Comparison of ENCODE assay signal across 10 cellular contexts in the genomic region with DNA sequence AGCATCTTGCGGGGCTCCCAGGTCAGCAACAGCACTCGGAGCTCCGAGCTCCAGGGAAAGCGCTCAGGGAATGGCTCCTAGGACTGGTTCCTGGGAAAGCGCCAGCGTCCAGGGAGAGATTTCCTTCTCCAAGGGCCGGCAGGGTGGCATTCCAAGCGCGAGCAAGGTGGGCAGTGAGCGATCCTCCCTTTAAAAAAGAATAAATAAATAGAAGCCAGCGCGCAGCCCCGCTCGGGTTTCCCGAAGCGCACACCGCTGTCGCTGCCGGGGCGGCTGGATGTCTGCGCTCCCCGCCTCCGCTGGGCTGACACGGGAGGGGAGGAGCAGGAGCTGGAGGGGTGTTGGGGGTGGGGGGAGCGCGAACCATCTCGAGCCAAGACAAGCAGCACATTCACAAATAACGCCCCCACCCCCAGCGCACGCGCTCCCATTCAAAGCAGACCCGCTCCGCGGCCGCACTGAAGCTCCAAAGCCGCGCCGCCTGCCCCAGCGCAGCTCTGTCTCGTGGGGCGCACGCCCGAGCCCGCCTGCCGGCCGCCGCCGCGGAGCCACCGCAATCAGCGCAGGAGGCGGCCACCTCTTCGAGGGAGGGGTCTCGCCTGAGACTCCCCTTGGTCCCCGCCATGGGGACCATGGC.
DNase-seq lines count a peak whose midpoint lies in the region; ATAC-seq and TF ChIP-seq lines count a peak whose summit lies in the region.
"Had no signal": no experiment of that assay in that cellular context is flagged by ENCODE, and none has a peak within 500 bp of the region (broad histone marks: within the 10 kb centered on the region; RNA-seq: fewer than 3 reads in every experiment).

No MANE protein-coding gene starts in this region.

- TF ChIP-seq CTCF in GM06990 (IDR thresholded peaks at IDR 0.05; ENCODE audit: insufficient read depth, low read length, poor library complexity, severe bottlenecking): no peak
- TF ChIP-seq CTCF in hepatocyte (IDR thresholded peaks at IDR 0.05; ENCODE audit: poor library complexity): no peak
- no peak for TF ChIP-seq CTCF in prostate gland (IDR thresholded peaks at IDR 0.05)

- H3K27me3 ChIP-seq in GM06990 (replicated peaks; ENCODE audit: control insufficient read depth, insufficient read depth, low read length): no peaks in the 10 kb centered on the region
- H3K27me3 ChIP-seq in NT2/D1 (ENCODE audit: insufficient read depth, insufficient read length): peaks cover 61% of the 10 kb centered on the region
- peaks cover 68% of the 10 kb centered on the region for H3K27me3 ChIP-seq in hepatocyte
- peaks cover 11% of the 10 kb centered on the region for H3K27me3 ChIP-seq in prostate gland (replicated peaks; ENCODE audit: insufficient read depth)

- intact Hi-C loops in prostate gland (cut with DNase I): no loop called here

- H3K36me3 ChIP-seq in GM06990 (ENCODE audit: control insufficient read depth, insufficient read depth, low read length) (no peaks in the 10 kb centered on the region), NT2/D1 (ENCODE audit: insufficient read depth, insufficient read length, low read length) (no peaks in the 10 kb centered on the region), hepatocyte (replicated peaks; ENCODE audit: insufficient read depth, low read depth) (no peaks in the 10 kb centered on the region), prostate gland (no peaks in the 10 kb centered on the region)

- no peaks in the 10 kb centered on the region for H3K79me2 ChIP-seq in hepatocyte

- no peaks in the 10 kb centered on the region for H3K9me2 ChIP-seq in hepatocyte (replicated peaks; ENCODE audit: insufficient read depth)

- peak overlapping the region; percentile 98 for H3K4me2 ChIP-seq in hepatocyte

- H3K27ac ChIP-seq in hepatocyte (no peak overlapping the region), prostate gland (no peak overlapping the region)

- TF ChIP-seq POLR2A in prostate gland (IDR thresholded peaks at IDR 0.05): no peak

- under 1% methylated on average over 49 of the region's 55 CpGs for WGBS in hepatocyte (ENCODE audit: low lambda C conversion rate, missing lambda C conversion rate)
- under 1% methylated on average over 37 of the region's 55 CpGs for WGBS in prostate gland

- H3K9ac ChIP-seq in NT2/D1 (ENCODE audit: insufficient read length, low read depth): peak overlapping the region; percentile 74

- DNase-seq in GM06990 (ENCODE audit: extremely low read depth, insufficient read length) (peak; percentile 9), NT2/D1 (ENCODE audit: low read depth, low spot score) (no peak), hepatocyte (ENCODE audit: low spot score) (peak; percentile 53), prostate gland (ENCODE audit: low spot score) (no peak), SHP77 treated with DMSO at 0.1 percent for 48 hours (lab: John Stamatoyannopoulos, UW) (no peak), NCI-H2029 treated with DMSO at 0.1 percent for 48 hours (lab: John Stamatoyannopoulos, UW) (no peak)
- DNase-seq: activated CD4-positive, alpha-beta memory T cell treated with anti-CD3 and anti-CD28 coated beads for 36 hours; DND-41 had no signal

- H3K4me1 ChIP-seq in NT2/D1 (ENCODE audit: insufficient read depth, insufficient read length): peaks cover 2% of the 10 kb centered on the region
- H3K4me1 ChIP-seq in hepatocyte (ENCODE audit: insufficient read depth): peaks cover 11% of the 10 kb centered on the region
- no peaks in the 10 kb centered on the region for H3K4me1 ChIP-seq in prostate gland (replicated peaks)

- no peaks in the 10 kb centered on the region for H3K9me3 ChIP-seq in NT2/D1 (ENCODE audit: insufficient read depth, low read length)
- H3K9me3 ChIP-seq in hepatocyte (ENCODE audit: low read depth): no peaks in the 10 kb centered on the region
- no peaks in the 10 kb centered on the region for H3K9me3 ChIP-seq in prostate gland

- ATAC-seq in HG03439 (IDR thresholded peaks at IDR 0.05; ENCODE audit: unreplicated experiment) (no peak), GM21786 (IDR thresholded peaks at IDR 0.05; ENCODE audit: unreplicated experiment) (no peak)

- peak overlapping the region; percentile 57 for H2AFZ ChIP-seq in hepatocyte

- H4K20me1 ChIP-seq in hepatocyte (ENCODE audit: insufficient read depth, poor library complexity, severe bottlenecking): no peaks in the 10 kb centered on the region

- H3K4me3 ChIP-seq in GM06990 (replicated peaks; ENCODE audit: low read depth, low read length) (no peak overlapping the region), NT2/D1 (ENCODE audit: insufficient read length, low read depth) (peak overlapping the region; percentile 59), hepatocyte (peak overlapping the region; percentile 52), prostate gland (peak overlapping the region; percentile 10 to 16)

Comparison
In these comparisons a context has a peak if more than half of its experiments do, and no peak if none do; other contexts are left out.
1. DNase-seq: peak in GM06990 (single experiment) and hepatocyte (single experiment); none in NT2/D1 (single experiment), prostate gland (single experiment), SHP77 treated with DMSO at 0.1 percent for 48 hours (single experiment) and NCI-H2029 treated with DMSO at 0.1 percent for 48 hours (single experiment).